24 cellular contexts compared by ENCODE assay signal in genomic region chr4:111754003-111754402, GRCh38.
"Had no signal": no experiment of that assay in that cellular context is flagged by ENCODE, and none has a peak within 500 bp of the region (broad histone marks: within the 10 kb centered on the region; RNA-seq: fewer than 3 reads in every experiment).

No MANE protein-coding gene starts in this region.

- DNase-seq: cortex of kidney; effector memory CD8-positive, alpha-beta T cell; erythroblast; esophagus squamous epithelium; foreskin melanocyte; glutamatergic neuron; heart right ventricle; hippocampal formation; kidney glomerular epithelial cell; left colon; left ventricle myocardium superior; lower lobe of right lung; naive B cell; pancreas; right lobe of liver; small intestine; stimulated activated CD4-positive, alpha-beta T cell treated with anti-CD3 and anti-CD28 coated beads, Interleukin-15, amount 100 ng/mL, for 24 hours; stimulated activated CD4-positive, alpha-beta T cell treated with anti-CD3 and anti-CD28 coated beads, Interleukin-2, amount 100 ng/mL, for 48 hours; stimulated activated naive B cell treated with anti-CD40 and anti-IgM and Interleukin-4, amounts not matched to agents 10 μg/mL and 1 μg/mL and 100 μg/mL, for 72 hours; upper lobe of left lung had no signal

- H3K4me3 Mint-ChIP-seq: effector memory CD8-positive, alpha-beta T cell; memory B cell; naive B cell; natural killer cell treated with Interleukin-12 subunit alpha and Interleukin-12 subunit beta and Interleukin-15 and Interleukin-18, amount 100 ng/mL, for 72 hours; neural crest cell; stimulated activated naive B cell treated with anti-CD40 and anti-IgM and Interleukin-4, amounts not matched to agents 10 μg/mL and 1 μg/mL and 100 μg/mL, for 72 hours; stimulated activated naive CD8-positive, alpha-beta T cell treated with anti-CD3 and anti-CD28 coated beads, Interleukin-15, Interleukin-2, amounts not matched to agents 100 ng/mL and 50 ng/mL, for 24 hours had no signal

- H3K27me3 Mint-ChIP-seq: effector memory CD8-positive, alpha-beta T cell; naive B cell; natural killer cell treated with Interleukin-12 subunit alpha and Interleukin-12 subunit beta and Interleukin-15 and Interleukin-18, amount 100 ng/mL, for 72 hours; stimulated activated naive B cell treated with anti-CD40 and anti-IgM and Interleukin-4, amounts not matched to agents 10 μg/mL and 1 μg/mL and 100 μg/mL, for 72 hours; stimulated activated naive CD8-positive, alpha-beta T cell treated with anti-CD3 and anti-CD28 coated beads, Interleukin-15, Interleukin-2, amounts not matched to agents 100 ng/mL and 50 ng/mL, for 24 hours had no signal

- H3K9me3 Mint-ChIP-seq: neural crest cell; stimulated activated naive B cell treated with anti-CD40 and anti-IgM and Interleukin-4, amounts not matched to agents 10 μg/mL and 1 μg/mL and 100 μg/mL, for 72 hours; stimulated activated naive CD8-positive, alpha-beta T cell treated with anti-CD3 and anti-CD28 coated beads, Interleukin-15, Interleukin-2, amounts not matched to agents 100 ng/mL and 50 ng/mL, for 24 hours had no signal

- H3K4me1 Mint-ChIP-seq: memory B cell; naive B cell; neural crest cell; stimulated activated naive B cell treated with anti-CD40 and anti-IgM and Interleukin-4, amounts not matched to agents 10 μg/mL and 1 μg/mL and 100 μg/mL, for 72 hours had no signal

- H3K36me3 Mint-ChIP-seq: memory B cell; naive B cell; natural killer cell treated with Interleukin-12 subunit alpha and Interleukin-12 subunit beta and Interleukin-15 and Interleukin-18, amount 100 ng/mL, for 72 hours; stimulated activated naive B cell treated with anti-CD40 and anti-IgM and Interleukin-4, amounts not matched to agents 10 μg/mL and 1 μg/mL and 100 μg/mL, for 72 hours had no signal

- H3K27ac Mint-ChIP-seq: effector memory CD8-positive, alpha-beta T cell; memory B cell; naive B cell; natural killer cell treated with Interleukin-12 subunit alpha and Interleukin-12 subunit beta and Interleukin-15 and Interleukin-18, amount 100 ng/mL, for 72 hours; stimulated activated naive B cell treated with anti-CD40 and anti-IgM and Interleukin-4, amounts not matched to agents 10 μg/mL and 1 μg/mL and 100 μg/mL, for 72 hours; stimulated activated naive CD8-positive, alpha-beta T cell treated with anti-CD3 and anti-CD28 coated beads, Interleukin-15, Interleukin-2, amounts not matched to agents 100 ng/mL and 50 ng/mL, for 24 hours had no signal

- ATAC-seq: effector memory CD8-positive, alpha-beta T cell; heart right ventricle; left colon; left ventricle myocardium superior; lower lobe of right lung; natural killer cell treated with Interleukin-12 subunit alpha and Interleukin-12 subunit beta and Interleukin-15 and Interleukin-18, amount 100 ng/mL, for 72 hours; pancreas; right lobe of liver; stimulated activated naive B cell treated with anti-CD40 and anti-IgM and Interleukin-4, amounts not matched to agents 10 μg/mL and 1 μg/mL and 100 μg/mL, for 72 hours had no signal
